ENCODE assay signal across 8 cellular contexts in the genomic region with DNA sequence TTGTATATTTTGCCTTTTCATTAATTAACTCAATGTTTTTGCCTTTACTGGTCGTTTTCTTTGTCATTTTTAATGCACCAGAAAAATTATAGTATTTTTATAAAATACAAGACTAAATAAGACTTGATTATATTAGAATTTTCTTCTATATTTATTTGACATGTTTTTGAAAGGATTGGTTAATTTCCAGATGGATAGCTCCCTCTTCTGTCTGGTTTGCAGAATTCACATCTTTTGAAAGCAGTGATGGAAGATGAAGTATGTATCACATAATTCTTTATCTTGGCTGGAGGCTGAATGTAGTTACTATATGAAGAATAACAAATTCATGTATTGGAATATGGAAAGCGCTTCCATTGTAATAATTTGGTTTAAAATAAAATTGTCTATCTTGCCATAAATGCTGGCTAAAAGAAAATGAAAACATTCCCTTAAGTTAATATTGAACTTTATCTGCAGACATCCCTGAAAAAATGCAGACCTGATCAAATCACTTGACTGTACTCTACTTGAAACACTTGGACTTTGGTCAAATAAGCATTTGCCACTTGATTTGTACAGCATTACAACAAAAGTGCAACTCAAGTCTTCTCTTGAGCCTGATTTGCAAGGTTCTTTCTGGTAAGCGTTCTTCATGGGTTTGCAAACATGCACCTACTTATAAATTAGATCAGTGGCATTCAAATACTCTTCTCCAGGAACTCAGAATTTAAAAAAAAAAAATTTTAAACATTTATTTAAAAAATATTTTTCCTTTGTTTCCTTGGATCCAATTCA.
A peak's percentile ranks its signal among the peaks of the same experiment; 100 is the strongest.
DNase-seq lines count a peak whose midpoint lies in the region; ATAC-seq, FAIRE-seq and TF ChIP-seq lines count a peak whose summit lies in the region.

No MANE protein-coding gene starts in this region.

- no peak overlapping the region for H3K14ac ChIP-seq in H1 (ENCODE audit: insufficient read length)

- no peaks in the 10 kb centered on the region for H4K20me1 ChIP-seq in H1 (replicated peaks in 1 of 2; ENCODE audit: control insufficient read depth in 1 of 2, insufficient read depth in 2 of 2, low read length in 2 of 2)

- peak in 3 of 8 donors; percentile 53 to 68 (median 55) for ATAC-seq in heart right ventricle
- ATAC-seq in left ventricle myocardium superior, result no peak
- ATAC-seq in GM18868 (IDR thresholded peaks at IDR 0.05; ENCODE audit: unreplicated experiment), result no peak
- no peak for ATAC-seq in HG03442 (IDR thresholded peaks at IDR 0.05; ENCODE audit: unreplicated experiment)

- H2AK5ac ChIP-seq in H1 (ENCODE audit: low read depth, low read length), result no peak overlapping the region

- no peak overlapping the region for H3K9ac ChIP-seq in H1 (replicated peaks in 1 of 4; ENCODE audit: extremely low read depth in 1 of 4, low read depth in 3 of 4, low read length in 3 of 4)

- H2BK15ac ChIP-seq in H1 (ENCODE audit: low read length), result no peak overlapping the region

- no peak for TF ChIP-seq POLR2A in H1 (IDR thresholded peaks at IDR 0.05; ENCODE audit: control extremely low read depth in 1 of 2, low read depth in 2 of 2, low read length in 2 of 2)

- no peak overlapping the region for H2BK5ac ChIP-seq in H1 (ENCODE audit: low read depth, low read length)

- H3K27ac ChIP-seq in heart right ventricle, result peak overlapping the region in 1 of 10 donors; percentile 3
- no peak overlapping the region for H3K27ac ChIP-seq in H1 (ENCODE audit: low read depth, low read length)

- H3K4me1 ChIP-seq in heart right ventricle (peaks cover 0 to 22% (median 11%) of the 10 kb centered on the region in 9 donors), H1 (replicated peaks in 1 of 4; ENCODE audit: control insufficient read depth in 3 of 4, insufficient read depth in 4 of 4, low read length in 3 of 4) (peaks cover 4 to 12% (median 7%) of the 10 kb centered on the region in 4 experiments; a peak in 6 of 7 replicates)

- peak in 8 of 9 donors; percentile 6 to 74 (median 58) for TF ChIP-seq CTCF in heart right ventricle (IDR thresholded peaks at IDR 0.05)
- TF ChIP-seq CTCF in H1 (IDR thresholded peaks at IDR 0.05; ENCODE audit: control extremely low read depth in 1 of 3, insufficient read depth in 1 of 3, low read depth in 1 of 3, low read length in 3 of 3), result peak in 1 of 3 experiments; percentile 42; a peak in 2 of 4 replicates
- TF ChIP-seq CTCF in progenitor cell of endocrine pancreas (IDR thresholded peaks at IDR 0.05; ENCODE audit: unreplicated experiment), result peak; percentile 74

- peaks cover 3% of the 10 kb centered on the region for H3K9me3 Mint-ChIP-seq in progenitor cell of endocrine pancreas (ENCODE audit: low read depth)

- no peak overlapping the region for H2BK20ac ChIP-seq in H1 (ENCODE audit: low read length)

- no peaks in the 10 kb centered on the region for H3K79me2 ChIP-seq in H1 (ENCODE audit: control insufficient read depth in 1 of 2, insufficient read depth in 2 of 2, low read length in 2 of 2)

- POLR2A ChIA-PET in H1 (lab: Charles Lee; ENCODE audit: partially characterized antibody), result interaction anchor here (0.7 kb wide), 1 partner anchor 287 kb away, joined by 4 read pairs; no protein-coding TSS in a partner anchor

- no peaks in the 10 kb centered on the region for H3K9me3 ChIP-seq in heart right ventricle
- H3K9me3 ChIP-seq in H1 (ENCODE audit: insufficient read depth in 2 of 2, low read depth in 1 of 2, low read length in 1 of 2), result no peaks in the 10 kb centered on the region

- no peaks in the 10 kb centered on the region for H3K79me1 ChIP-seq in H1 (ENCODE audit: low read depth, low read length)

- H3K56ac ChIP-seq in H1 (replicated peaks; ENCODE audit: insufficient read length, low read depth, low read length), result no peak overlapping the region

- H3K36me3 Mint-ChIP-seq in progenitor cell of endocrine pancreas (ENCODE audit: insufficient read depth), result no peaks in the 10 kb centered on the region

- no peak overlapping the region for H3K4me2 ChIP-seq in H1 (ENCODE audit: insufficient read depth in 1 of 2, low read depth in 2 of 2, low read length in 2 of 2)

- TF ChIP-seq EP300 in H1 (IDR thresholded peaks at IDR 0.05; ENCODE audit: borderline replicate concordance in 1 of 2, low read depth in 2 of 2, low read length in 2 of 2), result no peak

- H3K4me1 Mint-ChIP-seq in progenitor cell of endocrine pancreas (ENCODE audit: low read depth), result peaks cover 6% of the 10 kb centered on the region

- H4K8ac ChIP-seq in H1 (ENCODE audit: extremely low read depth, insufficient read depth, low read length), result no peak overlapping the region

- H3K27me3 Mint-ChIP-seq in progenitor cell of endocrine pancreas, result no peaks in the 10 kb centered on the region

- H3K27ac Mint-ChIP-seq in progenitor cell of endocrine pancreas, result no peak overlapping the region

- H3K18ac ChIP-seq in H1 (ENCODE audit: extremely low read depth, low read length), result no peak overlapping the region

- H3K36me3 ChIP-seq in heart right ventricle, result no peaks in the 10 kb centered on the region
- H3K36me3 ChIP-seq in H1 (ENCODE audit: control insufficient read depth in 2 of 4, insufficient read depth in 4 of 4, low read length in 3 of 4), result no peaks in the 10 kb centered on the region

- no peak overlapping the region for H3K4me3 Mint-ChIP-seq in progenitor cell of endocrine pancreas (ENCODE audit: low read depth)

- H3K4ac ChIP-seq in H1 (replicated peaks; ENCODE audit: insufficient read length, low read depth, low read length), result no peak overlapping the region

- H2BK12ac ChIP-seq in H1 (ENCODE audit: low read depth, low read length), result no peak overlapping the region

- no peak overlapping the region for H4K5ac ChIP-seq in H1 (ENCODE audit: insufficient read length, low read depth, low read length)

- no peak overlapping the region for H3K23ac ChIP-seq in H1 (ENCODE audit: insufficient read length)

- H4K91ac ChIP-seq in H1 (replicated peaks; ENCODE audit: insufficient read length, low read length), result no peak overlapping the region

- intact Hi-C loops in heart right ventricle (cut with DNase I) (loop anchor here in 9 of 10 donors (2.0 to 10.0 kb wide), 7 partner anchors 38 to 295 kb away; no protein-coding TSS in a partner anchor), left ventricle myocardium superior (cut with micrococcal nuclease) (no loop called here)

- TF ChIP-seq RAD21 in H1 (IDR thresholded peaks at IDR 0.05 in 1 of 2, conservative IDR thresholded peaks at IDR 0.05 in 1 of 2; ENCODE audit: low read depth in 2 of 2, low read length in 2 of 2), result peak; percentile 62 to 72

- H3K4me3 ChIP-seq in heart right ventricle (no peak overlapping the region), H1 (ENCODE audit: extremely low read depth in 1 of 4, insufficient read depth in 2 of 4, low read depth in 3 of 4, low read length in 4 of 4) (no peak overlapping the region)

- peak; percentile 19 for FAIRE-seq in H1 (lab: Jason Lieb, UNC)

- no peak overlapping the region for H2BK120ac ChIP-seq in H1 (replicated peaks; ENCODE audit: low read depth, low read length)

- 35 to 41% methylated on average over 3 of the region's 3 CpGs for WGBS in heart right ventricle, 2 donors
- 33% methylated on average over 3 of the region's 3 CpGs; no CpG with 5 or more reads in 1 of the 2 experiments for WGBS in H1 (ENCODE audit: extremely low coverage in 1 of 2, insufficient coverage in 1 of 2, insufficient read length in 1 of 2, insufficient replicate concordance in 2 of 2, low coverage in 1 of 2, low lambda C conversion rate in 2 of 2, missing lambda C conversion rate in 1 of 2), 2 experiments

- H2AFZ ChIP-seq in H1 (ENCODE audit: low read length), result no peak overlapping the region

- DNase-seq in heart right ventricle, result no peak
- no peak for DNase-seq in left ventricle myocardium superior
- peak; percentile 62 for DNase-seq in NCI-H526 treated with DMSO at 0.1 percent for 48 hours (lab: John Stamatoyannopoulos, UW)
- DNase-seq in H1 (ENCODE audit: low read depth in 1 of 2, low spot score in 2 of 2), result no peak
- DNase-seq in progenitor cell of endocrine pancreas (ENCODE audit: low spot score, unreplicated experiment), result no peak
- no peak for DNase-seq in iPS-NIHi11 (ENCODE audit: low spot score)

- H3K23me2 ChIP-seq in H1 (ENCODE audit: low read depth, low read length), result no peaks in the 10 kb centered on the region

- CTCF ChIA-PET in H1 (lab: Charles Lee; ENCODE audit: partially characterized antibody), result interaction anchor here (0.7 to 4.3 kb wide), 12 partner anchors 14 to 1105 kb away, joined by 3 to 20 read pairs (median 5); no protein-coding TSS in a partner anchor

- H3K27me3 ChIP-seq in heart right ventricle (no peaks in the 10 kb centered on the region), H1 (replicated peaks in 1 of 4; ENCODE audit: control insufficient read depth in 3 of 4, extremely low read depth in 1 of 4, insufficient read depth in 3 of 4, low read length in 3 of 4) (no peaks in the 10 kb centered on the region)

TF ChIP-seq in H1, 55 proteins besides CTCF, POLR2A, EP300 and RAD21 (continues in another document):
- TF ChIP-seq CBX5 (IDR thresholded peaks at IDR 0.05; ENCODE audit: low read depth, low read length) (no peak), CEBPB (IDR thresholded peaks at IDR 0.05; ENCODE audit: low read depth, low read length) (no peak), CREB1 (IDR thresholded peaks at IDR 0.05) (no peak), NANOG (IDR thresholded peaks at IDR 0.05; ENCODE audit: insufficient read depth, low read depth, low read length, poor library complexity, severe bottlenecking) (no peak), BCL11A (IDR thresholded peaks at IDR 0.05; ENCODE audit: low read depth in 2 of 2, low read length in 2 of 2) (no peak), BACH1 (IDR thresholded peaks at IDR 0.05; ENCODE audit: low read length) (no peak), FOSL1 (IDR thresholded peaks at IDR 0.05; ENCODE audit: insufficient read depth, low read depth, low read length) (no peak), SIX5 (IDR thresholded peaks at IDR 0.05; ENCODE audit: low read depth, low read length) (no peak), BRCA1 (IDR thresholded peaks at IDR 0.05; ENCODE audit: low read depth, low read length) (no peak), HDAC2 (IDR thresholded peaks at IDR 0.05; ENCODE audit: borderline replicate concordance in 1 of 2, low read depth in 2 of 2, low read length in 2 of 2) (no peak), JUND (IDR thresholded peaks at IDR 0.05; ENCODE audit: low read length) (no peak), GTF2F1 (IDR thresholded peaks at IDR 0.05; ENCODE audit: borderline replicate concordance, low read depth, low read length) (no peak), ZNF274 (IDR thresholded peaks at IDR 0.05; ENCODE audit: borderline replicate concordance, extremely low read depth, low read length) (no peak), SIRT6 (IDR thresholded peaks at IDR 0.05; ENCODE audit: low read length) (no peak), CBX8 (IDR thresholded peaks at IDR 0.05; ENCODE audit: borderline replicate concordance, low read depth, low read length) (no peak), MAFK (IDR thresholded peaks at IDR 0.05; ENCODE audit: low read depth, low read length) (no peak)
- TF ChIP-seq, protein P1, sequence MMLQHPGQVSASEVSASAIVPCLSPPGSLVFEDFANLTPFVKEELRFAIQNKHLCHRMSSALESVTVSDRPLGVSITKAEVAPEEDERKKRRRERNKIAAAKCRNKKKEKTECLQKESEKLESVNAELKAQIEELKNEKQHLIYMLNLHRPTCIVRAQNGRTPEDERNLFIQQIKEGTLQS (IDR thresholded peaks at IDR 0.05; ENCODE audit: insufficient read depth, low read depth, low read length), result no peak
